14 cellular contexts compared by ENCODE assay signal in genomic region chr2:237467447-237468179, GRCh38. TPM values are rescaled to one million over a fixed set of nuclear protein-coding genes. Genes with fewer than 3 reads are reported as not detected.
DNase-seq lines count a peak whose midpoint lies in the region; ATAC-seq and TF ChIP-seq lines count a peak whose summit lies in the region.
"Had no signal": no experiment of that assay in that cellular context is flagged by ENCODE, and none has a peak within 500 bp of the region (broad histone marks: within the 10 kb centered on the region; RNA-seq: fewer than 3 reads in every experiment).

No MANE protein-coding gene starts in this region.

- no peak for ATAC-seq in SK-N-SH treated with all-trans-retinoic acid at 6 μM for 48 hours

- H4K20me1 ChIP-seq in SK-N-SH (ENCODE audit: insufficient read depth) (no peaks in the 10 kb centered on the region), PC-9 (ENCODE audit: insufficient read depth) (no peaks in the 10 kb centered on the region), osteoblast (ENCODE audit: insufficient read depth, low read length) (no peaks in the 10 kb centered on the region)
- H4K20me1 ChIP-seq: BLaER1 treated with 17β-estradiol and CSF1 and Interleukin-3, amounts not matched to agents 10 nM and 100 nM had no signal

- TF ChIP-seq RAD21 in SK-N-SH (IDR thresholded peaks at IDR 0.05; ENCODE audit: low read length) (no peak), liver (IDR thresholded peaks at IDR 0.05) (no peak)

- no peaks in the 10 kb centered on the region for H3K79me2 ChIP-seq in SK-N-SH (ENCODE audit: insufficient read depth)
- H3K79me2 ChIP-seq in PC-9 (ENCODE audit: low read depth) = no peaks in the 10 kb centered on the region
- H3K79me2 ChIP-seq in osteoblast (ENCODE audit: insufficient read depth, low read length) = no peaks in the 10 kb centered on the region

- H3K9me2 ChIP-seq in SK-N-SH (no peaks in the 10 kb centered on the region), PC-9 (ENCODE audit: insufficient read depth) (no peaks in the 10 kb centered on the region)

- H2AFZ ChIP-seq in SK-N-SH (ENCODE audit: low read depth) (no peak overlapping the region), PC-9 (no peak overlapping the region), osteoblast (ENCODE audit: low read length) (no peak overlapping the region)

- H3K9ac ChIP-seq in SK-N-SH (no peak overlapping the region), liver (ENCODE audit: low read depth in 1 of 2, low read length in 2 of 2) (no peak overlapping the region)
- H3K9ac ChIP-seq: BLaER1 treated with 17β-estradiol and CSF1 and Interleukin-3, amounts not matched to agents 10 nM and 100 nM had no signal

- H3K27me3 ChIP-seq in SK-N-SH (ENCODE audit: insufficient read depth) (no peaks in the 10 kb centered on the region), PC-9 (ENCODE audit: insufficient read depth, low read depth) (no peaks in the 10 kb centered on the region), liver (ENCODE audit: control insufficient read depth in 4 of 4, insufficient read depth in 4 of 4, low read length in 3 of 4) (no peaks in the 10 kb centered on the region), osteoblast (ENCODE audit: insufficient read depth, low read length) (no peaks in the 10 kb centered on the region)
- H3K27me3 ChIP-seq: BLaER1 treated with 17β-estradiol and CSF1 and Interleukin-3, amounts not matched to agents 10 nM and 100 nM had no signal

- POLR2A ChIA-PET in SK-N-SH (lab: Yijun Ruan, JAX) = interaction anchor here (0.5 kb wide), 1 partner anchor 124 kb away, joined by 5 read pairs; no protein-coding TSS in a partner anchor
- POLR2A ChIA-PET in PC-9 (lab: Charles Lee; ENCODE audit: unreplicated experiment) = interaction anchor here (0.6 to 0.7 kb wide), 2 partner anchors 56 to 618 kb away, joined by 3 to 8 read pairs; no protein-coding TSS in a partner anchor

- H3K9me3 ChIP-seq in SK-N-SH (no peaks in the 10 kb centered on the region), PC-9 (ENCODE audit: insufficient read depth, low read depth) (no peaks in the 10 kb centered on the region; the same call in 1 of the 2 replicates), liver (ENCODE audit: control insufficient read depth in 4 of 4, low read length in 3 of 4) (no peaks in the 10 kb centered on the region), osteoblast (ENCODE audit: low read depth, low read length) (no peaks in the 10 kb centered on the region)

- peaks cover 10% of the 10 kb centered on the region for H3F3A ChIP-seq in SK-N-SH (replicated peaks; ENCODE audit: insufficient read depth)
- peaks cover 24% of the 10 kb centered on the region for H3F3A ChIP-seq in PC-9 (ENCODE audit: insufficient read depth, low read depth)

- CTCF ChIA-PET in SK-N-SH (lab: Yijun Ruan, JAX) = interaction anchor here (1.0 to 1.5 kb wide), 4 partner anchors 15 to 58 kb away, joined by 3 to 4 read pairs (median 4); no protein-coding TSS in a partner anchor
- CTCF ChIA-PET in PC-9 (lab: Charles Lee) = interaction anchor here (1.1 kb wide), 1 partner anchor 45 kb away, joined by 4 read pairs; no protein-coding TSS in a partner anchor

- H3K27ac ChIP-seq in SK-N-SH (ENCODE audit: low read depth in 2 of 2, low read length in 1 of 2) (peak overlapping the region; percentile 89 to 96; a peak in 3 of 4 replicates), PC-9 (peak overlapping the region; percentile 95), liver (ENCODE audit: low read depth in 1 of 2, low read length in 2 of 2) (no peak overlapping the region), osteoblast (ENCODE audit: low read depth, low read length) (no peak overlapping the region)
- H3K27ac ChIP-seq: HL-60 had no signal

- no peak overlapping the region for H3K4me3 ChIP-seq in SK-N-SH (ENCODE audit: low read depth in 2 of 2, low read length in 1 of 2)
- H3K4me3 ChIP-seq in PC-9 = no peak overlapping the region
- H3K4me3 ChIP-seq in liver (ENCODE audit: low read depth in 1 of 3, low read length in 3 of 3) = no peak overlapping the region
- no peak overlapping the region for H3K4me3 ChIP-seq in osteoblast (ENCODE audit: insufficient read depth, low read length)
- H3K4me3 ChIP-seq: BLaER1 treated with 17β-estradiol and CSF1 and Interleukin-3, amounts not matched to agents 10 nM and 100 nM had no signal

- no peak for TF ChIP-seq EP300 in SK-N-SH (IDR thresholded peaks at IDR 0.05; ENCODE audit: borderline replicate concordance in 1 of 2, low read depth in 1 of 2, low read length in 1 of 2)

- no TSS peak for BruUV-seq in PC-9 (replicated peaks; lab: Mats Ljungman, UMichigan)

- H3K4me2 ChIP-seq in SK-N-SH (no peak overlapping the region), PC-9 (no peak overlapping the region), osteoblast (ENCODE audit: insufficient read depth, low read length) (no peak overlapping the region)

- no peaks in the 10 kb centered on the region for H3K36me3 ChIP-seq in SK-N-SH (replicated peaks in 1 of 2; ENCODE audit: control insufficient read depth in 1 of 2, insufficient read depth in 2 of 2, low read length in 1 of 2)
- no peaks in the 10 kb centered on the region for H3K36me3 ChIP-seq in PC-9 (ENCODE audit: low read depth)
- no peaks in the 10 kb centered on the region for H3K36me3 ChIP-seq in liver (ENCODE audit: control insufficient read depth in 4 of 4, insufficient read depth in 3 of 4, low read depth in 1 of 4, low read length in 3 of 4)
- no peaks in the 10 kb centered on the region for H3K36me3 ChIP-seq in osteoblast (ENCODE audit: insufficient read depth, low read length)
- H3K36me3 ChIP-seq: BLaER1 treated with 17β-estradiol and CSF1 and Interleukin-3, amounts not matched to agents 10 nM and 100 nM had no signal

- DNase-seq in SK-N-SH (no peak), PC-9 (no peak), osteoblast (ENCODE audit: insufficient read length, low spot score, missing footprints) (no peak), kidney tubule cell (ENCODE audit: low spot score) (no peak)
- no peak for DNase-seq in activated effector memory CD4-positive, alpha-beta T cell treated with Interleukin-2 at 50 U/mL for 16 hours
- DNase-seq: 8988T; ACHN; CD4-positive, CD25-positive, alpha-beta regulatory T cell; DMS 273 treated with DMSO at 0.1 percent for 48 hours; HCEC 1CT had no signal

- no peak for TF ChIP-seq CTCF in SK-N-SH (IDR thresholded peaks at IDR 0.05)
- TF ChIP-seq CTCF in PC-9 (conservative IDR thresholded peaks at IDR 0.05) = no peak
- TF ChIP-seq CTCF in liver (IDR thresholded peaks at IDR 0.05; ENCODE audit: low read depth, low read length, missing input control) = no peak
- TF ChIP-seq CTCF in osteoblast (IDR thresholded peaks at IDR 0.05; ENCODE audit: extremely low read depth, low read depth, low read length) = no peak

- WGBS in SK-N-SH (ENCODE audit: low lambda C conversion rate) = 77% methylated on average over 5 of the region's 5 CpGs
- WGBS in liver = 53% methylated on average over 5 of the region's 5 CpGs

- intact Hi-C loops in PC-9 (cut with micrococcal nuclease; ENCODE audit: unreplicated experiment) = no loop called here

- H3K4me1 ChIP-seq in SK-N-SH (ENCODE audit: control insufficient read depth in 1 of 2, insufficient read depth in 2 of 2, low read depth in 1 of 2, low read length in 1 of 2) (peaks cover 11 to 16% of the 10 kb centered on the region in 2 experiments; a peak in 2 of 4 replicates), PC-9 (replicated peaks; ENCODE audit: insufficient read depth) (peaks cover 36% of the 10 kb centered on the region), liver (ENCODE audit: control insufficient read depth in 4 of 4, insufficient read depth in 4 of 4, low read length in 3 of 4) (peaks cover 0 to 8% (median 4%) of the 10 kb centered on the region in 4 donors), osteoblast (ENCODE audit: insufficient read depth, low read length) (peaks cover 16% of the 10 kb centered on the region)

TF ChIP-seq in SK-N-SH, 30 proteins besides CTCF, POLR2A, EP300 and RAD21 (continues in another document):
- TF ChIP-seq ELF1 (IDR thresholded peaks at IDR 0.05) = no peak
- TF ChIP-seq NRF1 (IDR thresholded peaks at IDR 0.05; ENCODE audit: low read depth, low read length) = no peak
- no peak for TF ChIP-seq SIN3A (IDR thresholded peaks at IDR 0.05; ENCODE audit: borderline replicate concordance, low read depth, low read length)
- TF ChIP-seq GABPA (IDR thresholded peaks at IDR 0.05; ENCODE audit: low read depth) = no peak
- no peak for TF ChIP-seq TAF1 (IDR thresholded peaks at IDR 0.05; ENCODE audit: borderline replicate concordance, low read depth, low read length)
- TF ChIP-seq MXI1 (IDR thresholded peaks at IDR 0.05; ENCODE audit: low read depth, low read length) = no peak

TF ChIP-seq in SK-N-SH treated with all-trans-retinoic acid at 6 μM for 48 hours, 23 proteins besides CTCF, POLR2A, EP300 and RAD21 (continues in another document):
- TF ChIP-seq PPARA (CRISPR knock-in tag; IDR thresholded peaks at IDR 0.05; ENCODE audit: borderline replicate concordance) (no peak), ZC3H10 (CRISPR knock-in tag; IDR thresholded peaks at IDR 0.05) (no peak)

TF ChIP-seq in liver, 16 proteins besides CTCF, POLR2A, EP300 and RAD21:
- no peak for TF ChIP-seq ATF3 (IDR thresholded peaks at IDR 0.05)
- TF ChIP-seq FOXA2 (IDR thresholded peaks at IDR 0.05) = peak; percentile 31
- TF ChIP-seq JUND (IDR thresholded peaks at IDR 0.05) = peak in 1 of 2 donors; percentile 23
- peak; percentile 21 for TF ChIP-seq FOXA1 (IDR thresholded peaks at IDR 0.05)
- peak in 1 of 2 donors; percentile 76 for TF ChIP-seq RXRA (IDR thresholded peaks at IDR 0.05)
- no peak for TF ChIP-seq MAX (IDR thresholded peaks at IDR 0.05)
- peak; percentile 59 to 70 for TF ChIP-seq HNF4A (conservative IDR thresholded peaks at IDR 0.05)

RNA-seq across cellular contexts. Expression of gene MLPH, which starts 19.4 kb away (rescaled TPM):
- polyA plus RNA-seq in SK-N-SH (2012; rRNA removed) (84.8 and 93.6 TPM in 2 replicates), liver (10 to 100 TPM; 22.1 to 25.9 TPM)
- polyA plus RNA-seq in SK-N-SH (2012; cell fraction: cytosol; rRNA removed) = 37.4 and 44.7 TPM in 2 replicates
- polyA plus RNA-seq in SK-N-SH (2012; cell fraction: nucleus; rRNA removed) = 348 and 369 TPM in 2 replicates
- total RNA-seq in PC-9 (2021) (237 and 283 TPM in 2 replicates), liver (10 to 100 TPM in 1 of 2 donors, 1 to 10 TPM in 1; 1.6 to 22.6 TPM), osteoblast (25.7 and 32.1 TPM in 2 replicates)
- polyA plus RNA-seq: CD4-positive, CD25-positive, alpha-beta regulatory T cell had no signal

RNA-seq across cellular contexts. Expression of gene COL6A3, which starts 53.6 kb away (rescaled TPM):
- polyA plus RNA-seq in SK-N-SH (2012; rRNA removed) = 10.7 and 18.5 TPM in 2 replicates
- 9.2 and 11.4 TPM in 2 replicates for polyA plus RNA-seq in SK-N-SH (2012; cell fraction: cytosol; rRNA removed)
- polyA plus RNA-seq in SK-N-SH (2012; cell fraction: nucleus; rRNA removed) = 16.1 and 17.7 TPM in 2 replicates
- total RNA-seq in PC-9 (2021) = 0.57 and 0.75 TPM in 2 replicates
- 10 to 100 TPM; 24.9 to 28.7 TPM for total RNA-seq in liver
- polyA plus RNA-seq in liver = 10 to 100 TPM in 1 of 2 donors, 1 to 10 TPM in 1; 1.7 to 10.1 TPM
- total RNA-seq in osteoblast = 4,017 and 4,247 TPM in 2 replicates

Comparison
In these comparisons a context has a peak if more than half of its experiments do, and no peak if none do; other contexts are left out.
1. H3K27ac ChIP-seq: peak in SK-N-SH (2 of 2) and PC-9 (single experiment); none in liver (0 of 2) and osteoblast (single experiment).
2. RNA of gene COL6A3, which starts 53.6 kb away (total RNA-seq): 4,017 to 4,247 TPM in osteoblast; 24.9 to 28.7 TPM in liver and 0.57 to 0.75 TPM in PC-9; every median in the first group is over 100 times any median in the second.